ENCODE assay signal across 15 cellular contexts in genomic region chr10:80484677-80485409, GRCh38. TPM values are rescaled to one million over a fixed set of nuclear protein-coding genes. Genes with fewer than 3 reads are reported as not detected.
A peak's percentile ranks its signal among the peaks of the same experiment; 100 is the strongest.
DNase-seq lines count a peak whose midpoint lies in the region; ATAC-seq and TF ChIP-seq lines count a peak whose summit lies in the region.
"Had no signal": no experiment of that assay in that cellular context is flagged by ENCODE, and none has a peak within 500 bp of the region (broad histone marks: within the 10 kb centered on the region; RNA-seq: fewer than 3 reads in every experiment).

No MANE protein-coding gene starts in this region.

- peak overlapping the region; percentile 50 for H3K9ac ChIP-seq in adipocyte (ENCODE audit: low read length)
- no peak overlapping the region for H3K9ac ChIP-seq in neural progenitor cell

- intact Hi-C loops in mucosa of descending colon (cut with DNase I, micrococcal nuclease) = no loop called here

- H3K4me1 Mint-ChIP-seq in CD4-positive, CD25-positive, alpha-beta regulatory T cell = peaks cover 30 to 98% (median 81%) of the 10 kb centered on the region in 4 donors
- H3K4me1 Mint-ChIP-seq in neural progenitor cell = peaks cover 39% of the 10 kb centered on the region

- no peaks in the 10 kb centered on the region for H3K27me3 ChIP-seq in CD4-positive, CD25-positive, alpha-beta regulatory T cell (ENCODE audit: control insufficient read depth, insufficient read depth, low read length)
- H3K27me3 ChIP-seq in HL-60 (ENCODE audit: insufficient read depth, poor library complexity, severe bottlenecking) (no peaks in the 10 kb centered on the region), adipocyte (replicated peaks; ENCODE audit: control insufficient read depth, insufficient read depth, low read length) (no peaks in the 10 kb centered on the region), neural progenitor cell (no peaks in the 10 kb centered on the region)
- H3K27me3 ChIP-seq: ascending aorta had no signal

- H3K79me2 ChIP-seq in neural progenitor cell (ENCODE audit: low read depth) = peaks cover 98% of the 10 kb centered on the region

- DNase-seq in CD4-positive, CD25-positive, alpha-beta regulatory T cell = peak in 2 of 3 donors; percentile 35 to 60
- DNase-seq in HL-60 (ENCODE audit: low read depth in 1 of 2, low spot score in 1 of 2) = no peak
- DNase-seq in adipocyte (ENCODE audit: low read depth) = no peak
- no peak for DNase-seq in neural progenitor cell (ENCODE audit: low spot score)
- DNase-seq in NCI-H1092 treated with DMSO at 0.1 percent for 48 hours (lab: John Stamatoyannopoulos, UW) = no peak
- no peak for DNase-seq in T1000 (lab: John Stamatoyannopoulos, UW)
- DNase-seq in mucosa of descending colon = no peak
- DNase-seq: activated CD4-positive, alpha-beta T cell treated with anti-CD3 and anti-CD28 coated beads, Interleukin-2, amount 50 U/mL, for 4 hours; COR-L47; psoas muscle; stimulated activated CD4-positive, alpha-beta T cell treated with anti-CD3 and anti-CD28 coated beads, Interleukin-4, amount 100 ng/mL, for 1 hour; stimulated activated naive CD4-positive, alpha-beta T cell treated with Interleukin-2 at 50 U/mL for 16 hours had no signal

- H3K4me3 ChIP-seq in CD4-positive, CD25-positive, alpha-beta regulatory T cell (ENCODE audit: low read depth, low read length) = peak overlapping the region; percentile 77
- H3K4me3 ChIP-seq in HL-60 (replicated peaks; ENCODE audit: insufficient read depth, low read length) = no peak overlapping the region
- no peak overlapping the region for H3K4me3 ChIP-seq in adipocyte (ENCODE audit: low read length)
- no peak overlapping the region for H3K4me3 ChIP-seq in neural progenitor cell
- no peak overlapping the region for H3K4me3 ChIP-seq in mucosa of descending colon
- H3K4me3 ChIP-seq: ascending aorta, psoas muscle had no signal

- peaks cover 80% of the 10 kb centered on the region for H3K4me1 ChIP-seq in CD4-positive, CD25-positive, alpha-beta regulatory T cell (ENCODE audit: control insufficient read depth, insufficient read depth, low read length, poor library complexity, severe bottlenecking)
- H3K4me1 ChIP-seq in adipocyte (ENCODE audit: control insufficient read depth, insufficient read depth, low read length) = peaks cover 44% of the 10 kb centered on the region
- H3K4me1 ChIP-seq in neural progenitor cell = peaks cover 25% of the 10 kb centered on the region
- H3K4me1 ChIP-seq in mucosa of descending colon (ENCODE audit: low read depth) = peaks cover 21% of the 10 kb centered on the region

- no peaks in the 10 kb centered on the region for H3F3A ChIP-seq in neural progenitor cell (ENCODE audit: low read depth)

- peak overlapping the region; percentile 65 to 89 (median 86) for H3K4me3 Mint-ChIP-seq in CD4-positive, CD25-positive, alpha-beta regulatory T cell
- H3K4me3 Mint-ChIP-seq in neural progenitor cell = no peak overlapping the region
- H3K4me3 Mint-ChIP-seq: memory B cell had no signal

- H3K27ac ChIP-seq in CD4-positive, CD25-positive, alpha-beta regulatory T cell (ENCODE audit: insufficient read depth, low read length, poor library complexity, severe bottlenecking) = peak overlapping the region; percentile 81
- H3K27ac ChIP-seq in HL-60 (replicated peaks) (peak overlapping the region; percentile 84), neural progenitor cell (no peak overlapping the region)
- H3K27ac ChIP-seq: ascending aorta, psoas muscle had no signal

- H4K20me1 ChIP-seq in neural progenitor cell (ENCODE audit: low read depth) = peaks cover 64% of the 10 kb centered on the region

- no peak overlapping the region for H3K4me2 ChIP-seq in neural progenitor cell

- TF ChIP-seq CTCF in HL-60 (IDR thresholded peaks at IDR 0.05; ENCODE audit: insufficient read depth, low read length) (no peak), neural progenitor cell (IDR thresholded peaks at IDR 0.05) (no peak), mucosa of descending colon (IDR thresholded peaks at IDR 0.05) (no peak)

- H3K36me3 Mint-ChIP-seq in CD4-positive, CD25-positive, alpha-beta regulatory T cell = peaks cover 40% of the 10 kb centered on the region
- H3K36me3 Mint-ChIP-seq in neural progenitor cell = peaks cover 36% of the 10 kb centered on the region

- no peaks in the 10 kb centered on the region for H3K27me3 Mint-ChIP-seq in CD4-positive, CD25-positive, alpha-beta regulatory T cell
- peaks cover 8% of the 10 kb centered on the region for H3K27me3 Mint-ChIP-seq in neural progenitor cell (ENCODE audit: insufficient read depth, low read depth)
- H3K27me3 Mint-ChIP-seq: memory B cell had no signal

- peak in 1 of 2 donors; percentile 11 for ATAC-seq in CD4-positive, CD25-positive, alpha-beta regulatory T cell (ENCODE audit: low read depth in 2 of 2)
- no peak for ATAC-seq in mucosa of descending colon
- no peak for ATAC-seq in GM21529 (IDR thresholded peaks at IDR 0.05; ENCODE audit: unreplicated experiment)
- ATAC-seq: psoas muscle had no signal

- no peak overlapping the region for H2AFZ ChIP-seq in neural progenitor cell (replicated peaks)

- peaks cover 24% of the 10 kb centered on the region for H3K36me3 ChIP-seq in CD4-positive, CD25-positive, alpha-beta regulatory T cell (ENCODE audit: control insufficient read depth, insufficient read depth, low read length)
- H3K36me3 ChIP-seq in adipocyte (ENCODE audit: control insufficient read depth, insufficient read depth, low read length, severe bottlenecking) (peaks cover 22% of the 10 kb centered on the region), neural progenitor cell (no peaks in the 10 kb centered on the region), mucosa of descending colon (ENCODE audit: low read depth) (no peaks in the 10 kb centered on the region)

- H3K9me3 ChIP-seq in CD4-positive, CD25-positive, alpha-beta regulatory T cell (ENCODE audit: control insufficient read depth in 2 of 2, low read length in 2 of 2) = no peaks in the 10 kb centered on the region
- H3K9me3 ChIP-seq in adipocyte (ENCODE audit: control insufficient read depth, low read length) (no peaks in the 10 kb centered on the region), neural progenitor cell (ENCODE audit: low read depth) (no peaks in the 10 kb centered on the region), mucosa of descending colon (no peaks in the 10 kb centered on the region)
- H3K9me3 ChIP-seq: ascending aorta, psoas muscle had no signal

- H3K9me3 Mint-ChIP-seq in CD4-positive, CD25-positive, alpha-beta regulatory T cell = peaks cover 0 to 3% (median 0%) of the 10 kb centered on the region in 7 donors
- H3K9me3 Mint-ChIP-seq in neural progenitor cell = peaks cover 8% of the 10 kb centered on the region
- H3K9me3 Mint-ChIP-seq: memory B cell had no signal

- peak overlapping the region; percentile 80 to 98 (median 97) for H3K27ac Mint-ChIP-seq in CD4-positive, CD25-positive, alpha-beta regulatory T cell
- H3K27ac Mint-ChIP-seq in neural progenitor cell = peak overlapping the region; percentile 26
- H3K27ac Mint-ChIP-seq: memory B cell had no signal

RNA-seq across cellular contexts. Expression of gene TSPAN14, which starts 30.7 kb away (rescaled TPM):
- total RNA-seq in CD4-positive, CD25-positive, alpha-beta regulatory T cell = 198 TPM
- 100 to 1,000 TPM; 157 to 270 (median 180) TPM for polyA plus RNA-seq in CD4-positive, CD25-positive, alpha-beta regulatory T cell
- 32.7 and 68.9 TPM in 2 replicates for total RNA-seq in neural progenitor cell (ENCODE audit: low replicate concordance)
- 10 to 100 TPM; 75.5 to 96.5 (median 81.0) TPM for total RNA-seq in mucosa of descending colon

RNA-seq across cellular contexts. Expression of gene SH2D4B, which starts 52.9 kb away (rescaled TPM):
- 0.25 TPM for total RNA-seq in CD4-positive, CD25-positive, alpha-beta regulatory T cell
- polyA plus RNA-seq in CD4-positive, CD25-positive, alpha-beta regulatory T cell = not detected
- 0.06 and 0.11 TPM in 2 replicates for total RNA-seq in neural progenitor cell (ENCODE audit: low replicate concordance)
- not detected for total RNA-seq in mucosa of descending colon
- total RNA-seq: ascending aorta, psoas muscle had no signal

Comparison
In these comparisons a context has a peak if more than half of its experiments do, and no peak if none do; other contexts are left out.
1. DNase-seq: peak in CD4-positive, CD25-positive, alpha-beta regulatory T cell (2 of 3); none in HL-60 (0 of 2), adipocyte (single experiment), neural progenitor cell (single experiment), NCI-H1092 treated with DMSO at 0.1 percent for 48 hours (single experiment), T1000 (single experiment) and mucosa of descending colon (0 of 3).